16 cellular contexts compared by ENCODE assay signal in the genomic region with DNA sequence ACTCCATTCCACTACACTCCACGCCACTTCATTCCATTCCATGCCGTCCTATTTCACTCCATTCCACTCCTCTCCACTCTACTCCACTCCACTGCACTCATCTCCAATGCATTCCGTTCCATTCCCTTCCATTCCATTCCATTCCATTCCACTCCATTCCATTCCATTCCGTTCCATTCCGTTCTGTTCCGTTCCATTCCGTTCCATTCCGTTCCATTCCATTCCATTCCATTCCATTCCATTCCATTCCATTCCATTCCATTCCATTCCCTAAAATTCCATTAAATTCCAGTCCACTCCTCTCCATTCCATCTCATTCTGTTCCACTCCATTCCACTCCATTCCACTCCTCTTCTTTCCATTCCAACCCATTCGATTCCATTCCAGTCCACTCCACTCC.
"Had no signal": no experiment of that assay in that cellular context is flagged by ENCODE, and none has a peak within 500 bp of the region (broad histone marks: within the 10 kb centered on the region; RNA-seq: fewer than 3 reads in every experiment).

No MANE protein-coding gene starts in this region.

- H3K36me3 ChIP-seq: ascending aorta, transverse colon had no signal

- H3K27ac Mint-ChIP-seq: memory B cell; natural killer cell treated with Interleukin-12 subunit alpha and Interleukin-12 subunit beta and Interleukin-15 and Interleukin-18, amount 100 ng/mL, for 72 hours had no signal

- ATAC-seq: left colon had no signal

- H3K27me3 ChIP-seq: ascending aorta, transverse colon had no signal

- H3K4me1 ChIP-seq: ascending aorta, transverse colon had no signal

- H3K4me3 Mint-ChIP-seq: memory B cell; natural killer cell treated with Interleukin-12 subunit alpha and Interleukin-12 subunit beta and Interleukin-15 and Interleukin-18, amount 100 ng/mL, for 72 hours had no signal

- DNase-seq: activated CD4-positive, alpha-beta T cell treated with anti-CD3 and anti-CD28 coated beads, Interleukin-2, amount 50 U/mL, for 4 hours; activated CD4-positive, CD25-positive, alpha-beta regulatory T cell treated with anti-CD3 and anti-CD28 coated beads, Interleukin-2, amount 50 U/mL, for 72 hours; activated naive CD4-positive, alpha-beta T cell treated with Interleukin-2 at 50 U/mL for 16 hours; activated T-cell treated with anti-CD3 and anti-CD28 coated beads for 4 hours; dermis blood vessel endothelial cell; erythroblast; left colon; posterior cingulate gyrus; small intestine; stimulated activated CD4-positive, alpha-beta T cell treated with anti-CD3 and anti-CD28 coated beads, Interleukin-4, amount 100 ng/mL, for 24 hours; stimulated activated naive CD4-positive, alpha-beta T cell treated with Interleukin-2 at 50 U/mL for 16 hours; substantia nigra; transverse colon had no signal

- H3K27ac ChIP-seq: ascending aorta, transverse colon had no signal

- H3K27me3 Mint-ChIP-seq: memory B cell; natural killer cell treated with Interleukin-12 subunit alpha and Interleukin-12 subunit beta and Interleukin-15 and Interleukin-18, amount 100 ng/mL, for 72 hours had no signal

- H3K4me3 ChIP-seq: ascending aorta, transverse colon had no signal

- H3K9me3 ChIP-seq: ascending aorta, transverse colon had no signal
